Comparison of ENCODE assay signal across 9 cellular contexts in genomic region chr2:30686000-30686399, GRCh38.
A peak's percentile ranks its signal among the peaks of the same experiment; 100 is the strongest.
DNase-seq lines count a peak whose midpoint lies in the region; ATAC-seq, FAIRE-seq and TF ChIP-seq lines count a peak whose summit lies in the region.
"Had no signal": no experiment of that assay in that cellular context is flagged by ENCODE, and none has a peak within 500 bp of the region (broad histone marks: within the 10 kb centered on the region; RNA-seq: fewer than 3 reads in every experiment).

No MANE protein-coding gene starts in this region.

- H3K27ac ChIP-seq in A549 (no peak overlapping the region), gastroesophageal sphincter (peak overlapping the region in 3 of 4 donors; percentile 23 to 89 (median 62))

- TF ChIP-seq POLR2A in A549 (IDR thresholded peaks at IDR 0.05; ENCODE audit: low read length) (no peak), gastroesophageal sphincter (IDR thresholded peaks at IDR 0.05) (no peak)

- no peaks in the 10 kb centered on the region for H3K36me3 Mint-ChIP-seq in natural killer cell treated with Interleukin-12 subunit alpha and Interleukin-12 subunit beta and Interleukin-15 and Interleukin-18, amount 100 ng/mL, for 72 hours

- TF ChIP-seq CTCF in A549 (IDR thresholded peaks at IDR 0.05) (0 out of 3 replicates have a peak, but pooled peaks have one; percentile 12), GM12875 (IDR thresholded peaks at IDR 0.05; ENCODE audit: borderline replicate concordance, insufficient read depth, low read depth, low read length) (peak; percentile 59), gastroesophageal sphincter (IDR thresholded peaks at IDR 0.05) (peak in 3 of 4 experiments; percentile 17 to 42 (median 40))

- H3K4me3 Mint-ChIP-seq in natural killer cell treated with Interleukin-12 subunit alpha and Interleukin-12 subunit beta and Interleukin-15 and Interleukin-18, amount 100 ng/mL, for 72 hours: no peak overlapping the region

- TF ChIP-seq EP300 in A549 (IDR thresholded peaks at IDR 0.05): no peak
- TF ChIP-seq EP300 in gastroesophageal sphincter (IDR thresholded peaks at IDR 0.05): no peak

- H3K27me3 ChIP-seq in gastroesophageal sphincter: no peaks in the 10 kb centered on the region

- H3K27me3 Mint-ChIP-seq in natural killer cell treated with Interleukin-12 subunit alpha and Interleukin-12 subunit beta and Interleukin-15 and Interleukin-18, amount 100 ng/mL, for 72 hours: peaks cover 0 to 5% of the 10 kb centered on the region in 2 donors

- FAIRE-seq in A549 (lab: Jason Lieb, UNC): no peak

- no peaks in the 10 kb centered on the region for H3K9me3 Mint-ChIP-seq in natural killer cell treated with Interleukin-12 subunit alpha and Interleukin-12 subunit beta and Interleukin-15 and Interleukin-18, amount 100 ng/mL, for 72 hours

- H3K4me1 ChIP-seq in A549 (no peaks in the 10 kb centered on the region), gastroesophageal sphincter (peaks cover 3 to 57% (median 18%) of the 10 kb centered on the region in 3 donors)

- H3K4me3 ChIP-seq in A549: no peak overlapping the region
- no peak overlapping the region for H3K4me3 ChIP-seq in GM12875 (ENCODE audit: low read depth, low read length)
- no peak overlapping the region for H3K4me3 ChIP-seq in gastroesophageal sphincter

- no peaks in the 10 kb centered on the region for H3K4me1 Mint-ChIP-seq in natural killer cell treated with Interleukin-12 subunit alpha and Interleukin-12 subunit beta and Interleukin-15 and Interleukin-18, amount 100 ng/mL, for 72 hours (ENCODE audit: low read depth in 2 of 2)

- no peak overlapping the region for H3K27ac Mint-ChIP-seq in natural killer cell treated with Interleukin-12 subunit alpha and Interleukin-12 subunit beta and Interleukin-15 and Interleukin-18, amount 100 ng/mL, for 72 hours

- ATAC-seq in A549 (peak; percentile 58 to 80; a peak in 4 of 6 replicates), gastroesophageal sphincter (no peak), HG03280 (IDR thresholded peaks at IDR 0.05; ENCODE audit: unreplicated experiment) (no peak)
- no peak for ATAC-seq in natural killer cell treated with Interleukin-12 subunit alpha and Interleukin-12 subunit beta and Interleukin-15 and Interleukin-18, amount 100 ng/mL, for 72 hours

- H3K9me3 ChIP-seq in A549 (no peaks in the 10 kb centered on the region), gastroesophageal sphincter (no peaks in the 10 kb centered on the region)

- TF ChIP-seq RAD21 in A549 (conservative IDR thresholded peaks at IDR 0.05 in 1 of 2, IDR thresholded peaks at IDR 0.05 in 1 of 2): peak in 1 of 2 experiments; percentile 3; a peak in 1 of 5 replicates

- WGBS in A549 (ENCODE audit: missing lambda C conversion rate): 74% methylated on average over 2 of the region's 2 CpGs
- 100% methylated on average over 1 of the region's 2 CpGs; no CpG with 5 or more reads in 1 of the 2 donors for WGBS in gastroesophageal sphincter (ENCODE audit: low coverage in 1 of 2), 2 donors

- CTCF ChIA-PET in A549 (lab: Yijun Ruan, JAX): interaction anchor here (0.6 to 13.6 kb wide), 6 partner anchors 24 to 648 kb away, joined by 3 to 191 read pairs (median 8); no protein-coding TSS in a partner anchor

- no peak overlapping the region for H3K4me2 ChIP-seq in A549

- POLR2A ChIA-PET in A549 (lab: Yijun Ruan, JAX): no interaction called here

- H3K36me3 ChIP-seq in gastroesophageal sphincter: no peaks in the 10 kb centered on the region

- DNase-seq in A549 (ENCODE audit: low read depth in 1 of 2, low spot score in 1 of 2): peak in 1 of 2 experiments; percentile 55
- DNase-seq in NCI-H748 treated with DMSO at 0.1 percent for 48 hours (lab: John Stamatoyannopoulos, UW): peak; percentile 65
- no peak for DNase-seq in natural killer cell treated with Interleukin-12 subunit alpha and Interleukin-12 subunit beta and Interleukin-15 and Interleukin-18, amount 100 ng/mL, for 72 hours (ENCODE audit: low spot score)
- no peak for DNase-seq in Kasumi-1 (lab: John Stamatoyannopoulos, UW)
- DNase-seq in T-helper 2 cell: no peak
- DNase-seq: midbrain had no signal

TF ChIP-seq in A549, 52 proteins besides CTCF, POLR2A, EP300 and RAD21:
- TF ChIP-seq MAX (IDR thresholded peaks at IDR 0.05): no peak
- TF ChIP-seq TFCP2L1 (CRISPR knock-in tag; IDR thresholded peaks at IDR 0.05): no peak
- TF ChIP-seq ATOH8 (CRISPR knock-in tag; IDR thresholded peaks at IDR 0.05; ENCODE audit: low read depth): no peak
- no peak for TF ChIP-seq NFE2L2 (conservative IDR thresholded peaks at IDR 0.05; ENCODE audit: low read length)
- TF ChIP-seq SMC3 (IDR thresholded peaks at IDR 0.05): no peak
- no peak for TF ChIP-seq CHD2 (IDR thresholded peaks at IDR 0.05; ENCODE audit: low read length, partially characterized antibody)
- no peak for TF ChIP-seq FOSB (CRISPR knock-in tag; IDR thresholded peaks at IDR 0.05)
- no peak for TF ChIP-seq NPAS2 (CRISPR knock-in tag; IDR thresholded peaks at IDR 0.05; ENCODE audit: borderline replicate concordance)
- no peak for TF ChIP-seq CEBPB (IDR thresholded peaks at IDR 0.05)
- TF ChIP-seq HOXB5 (CRISPR knock-in tag; IDR thresholded peaks at IDR 0.05): no peak
- TF ChIP-seq ESRRA (IDR thresholded peaks at IDR 0.05; ENCODE audit: borderline replicate concordance, low read length): no peak
- no peak for TF ChIP-seq CBX2 (IDR thresholded peaks at IDR 0.05; ENCODE audit: borderline replicate concordance, low read depth)
- TF ChIP-seq RFX5 (IDR thresholded peaks at IDR 0.05): no peak
- no peak for TF ChIP-seq EHMT2 (IDR thresholded peaks at IDR 0.05; ENCODE audit: low read depth)
- TF ChIP-seq, protein P1, sequence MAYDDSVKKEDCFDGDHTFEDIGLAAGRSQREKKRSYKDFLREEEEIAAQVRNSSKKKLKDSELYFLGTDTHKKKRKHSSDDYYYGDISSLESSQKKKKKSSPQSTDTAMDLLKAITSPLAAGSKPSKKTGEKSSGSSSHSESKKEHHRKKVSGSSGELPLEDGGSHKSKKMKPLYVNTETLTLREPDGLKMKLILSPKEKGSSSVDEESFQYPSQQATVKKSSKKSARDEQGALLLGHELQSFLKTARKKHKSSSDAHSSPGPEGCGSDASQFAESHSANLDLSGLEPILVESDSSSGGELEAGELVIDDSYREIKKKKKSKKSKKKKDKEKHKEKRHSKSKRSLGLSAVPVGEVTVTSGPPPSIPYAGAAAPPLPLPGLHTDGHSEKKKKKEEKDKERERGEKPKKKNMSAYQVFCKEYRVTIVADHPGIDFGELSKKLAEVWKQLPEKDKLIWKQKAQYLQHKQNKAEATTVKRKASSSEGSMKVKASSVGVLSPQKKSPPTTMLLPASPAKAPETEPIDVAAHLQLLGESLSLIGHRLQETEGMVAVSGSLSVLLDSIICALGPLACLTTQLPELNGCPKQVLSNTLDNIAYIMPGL (CRISPR knock-in tag; IDR thresholded peaks at IDR 0.05; ENCODE audit: borderline replicate concordance): no peak
- TF ChIP-seq POLR2AphosphoS2 (conservative IDR thresholded peaks at IDR 0.05; ENCODE audit: low read length): no peak
- TF ChIP-seq, protein P2, sequence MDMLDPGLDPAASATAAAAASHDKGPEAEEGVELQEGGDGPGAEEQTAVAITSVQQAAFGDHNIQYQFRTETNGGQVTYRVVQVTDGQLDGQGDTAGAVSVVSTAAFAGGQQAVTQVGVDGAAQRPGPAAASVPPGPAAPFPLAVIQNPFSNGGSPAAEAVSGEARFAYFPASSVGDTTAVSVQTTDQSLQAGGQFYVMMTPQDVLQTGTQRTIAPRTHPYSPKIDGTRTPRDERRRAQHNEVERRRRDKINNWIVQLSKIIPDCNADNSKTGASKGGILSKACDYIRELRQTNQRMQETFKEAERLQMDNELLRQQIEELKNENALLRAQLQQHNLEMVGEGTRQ (IDR thresholded peaks at IDR 0.05): no peak
- no peak for TF ChIP-seq HES2 (IDR thresholded peaks at IDR 0.05)
- TF ChIP-seq FOXS1 (CRISPR knock-in tag; IDR thresholded peaks at IDR 0.05): no peak

Comparison
In these comparisons a context has a peak if more than half of its experiments do, and no peak if none do; other contexts are left out.
1. ATAC-seq: peak in A549 (2 of 2); none in gastroesophageal sphincter (single experiment), natural killer cell treated with Interleukin-12 subunit alpha and Interleukin-12 subunit beta and Interleukin-15 and Interleukin-18, amount 100 ng/mL, for 72 hours (0 of 2) and HG03280 (single experiment).
2. H3K27ac ChIP-seq: peak in gastroesophageal sphincter (3 of 4); none in A549 (0 of 2).
3. Peak in every context shown above with its lines, with median percentiles within 50 percentile points of each other: CTCF ChIP-seq.